18 cellular contexts compared by ENCODE assay signal in genomic region chr14:69318901-69319475, GRCh38. TPM values are rescaled to one million over a fixed set of nuclear protein-coding genes. Genes with fewer than 3 reads are reported as not detected.
DNase-seq lines count a peak whose midpoint lies in the region; ATAC-seq, FAIRE-seq and TF ChIP-seq lines count a peak whose summit lies in the region.
"Had no signal": no experiment of that assay in that cellular context is flagged by ENCODE, and none has a peak within 500 bp of the region (broad histone marks: within the 10 kb centered on the region; RNA-seq: fewer than 3 reads in every experiment).

No MANE protein-coding gene starts in this region.

- no peak for TF ChIP-seq CTCF in Peyer's patch (IDR thresholded peaks at IDR 0.05)
- TF ChIP-seq CTCF in kidney (IDR thresholded peaks at IDR 0.05; ENCODE audit: borderline replicate concordance, extremely low read depth, insufficient read depth): no peak

- no peak overlapping the region for H3K4me3 Mint-ChIP-seq in stimulated activated memory B cell treated with anti-CD40 and anti-IgM and Interleukin-4, amounts not matched to agents 10 μg/mL and 1 μg/mL and 100 μg/mL, for 72 hours
- H3K4me3 Mint-ChIP-seq: B cell; CD4-positive, alpha-beta T cell had no signal

- H3K36me3 ChIP-seq in Peyer's patch (no peaks in the 10 kb centered on the region), kidney (ENCODE audit: control insufficient read depth in 1 of 2, insufficient read depth in 2 of 2, low read length in 2 of 2) (no peaks in the 10 kb centered on the region)

- TF ChIP-seq POLR2A in Peyer's patch (IDR thresholded peaks at IDR 0.05): no peak

- no peaks in the 10 kb centered on the region for H3K4me1 ChIP-seq in Peyer's patch
- no peaks in the 10 kb centered on the region for H3K4me1 ChIP-seq in kidney (ENCODE audit: control insufficient read depth in 1 of 2, insufficient read depth in 1 of 2, low read depth in 1 of 2, low read length in 2 of 2)

- H3K9me3 ChIP-seq in Peyer's patch: no peaks in the 10 kb centered on the region
- H3K9me3 ChIP-seq in kidney (ENCODE audit: control insufficient read depth in 1 of 2, low read length in 2 of 2): no peaks in the 10 kb centered on the region

- no peaks in the 10 kb centered on the region for H3K36me3 Mint-ChIP-seq in stimulated activated memory B cell treated with anti-CD40 and anti-IgM and Interleukin-4, amounts not matched to agents 10 μg/mL and 1 μg/mL and 100 μg/mL, for 72 hours

- peak overlapping the region; percentile 47 for H3K27ac Mint-ChIP-seq in stimulated activated memory B cell treated with anti-CD40 and anti-IgM and Interleukin-4, amounts not matched to agents 10 μg/mL and 1 μg/mL and 100 μg/mL, for 72 hours
- H3K27ac Mint-ChIP-seq: CD4-positive, alpha-beta T cell had no signal

- no peak for FAIRE-seq in kidney (lab: Jason Lieb, UNC)
- FAIRE-seq: GM19239 had no signal

- H3K27me3 ChIP-seq in Peyer's patch: no peaks in the 10 kb centered on the region

- no peak for ATAC-seq in stimulated activated memory B cell treated with anti-CD40 and anti-IgM and Interleukin-4, amounts not matched to agents 10 μg/mL and 1 μg/mL and 100 μg/mL, for 72 hours
- no peak for ATAC-seq in HG03196 (IDR thresholded peaks at IDR 0.05; ENCODE audit: unreplicated experiment)
- ATAC-seq: Right ventricle myocardium inferior had no signal

- H3K27ac ChIP-seq in Peyer's patch (no peak overlapping the region), kidney (ENCODE audit: low read depth in 2 of 2, low read length in 2 of 2) (no peak overlapping the region)
- H3K27ac ChIP-seq: HL-60, SK-N-MC had no signal

- DNase-seq in GM03348 (ENCODE audit: low spot score): peak; percentile 2
- peak in 2 of 3 donors; percentile 17 to 24 for DNase-seq in Peyer's patch
- DNase-seq in kidney: peak; percentile 32
- no peak for DNase-seq in SK-N-DZ (ENCODE audit: low spot score)
- no peak for DNase-seq in GM19240 (ENCODE audit: insufficient read length, low spot score)
- DNase-seq: Calu3, NCI-H1417 treated with DMSO at 0.1 percent for 48 hours, NCI-H2029, NCI-H2171, NCI-H446 treated with DMSO at 0.1 percent for 48 hours had no signal

- H3K9me3 Mint-ChIP-seq in stimulated activated memory B cell treated with anti-CD40 and anti-IgM and Interleukin-4, amounts not matched to agents 10 μg/mL and 1 μg/mL and 100 μg/mL, for 72 hours: peaks cover 3% of the 10 kb centered on the region
- H3K9me3 Mint-ChIP-seq: CD4-positive, alpha-beta T cell had no signal

- intact Hi-C loops in kidney (cut with DNase I): no loop called here

- no peak overlapping the region for H3K4me3 ChIP-seq in Peyer's patch
- no peak overlapping the region for H3K4me3 ChIP-seq in kidney (ENCODE audit: low read length in 2 of 2)
- H3K4me3 ChIP-seq: SK-N-MC had no signal

- H3K27me3 Mint-ChIP-seq in stimulated activated memory B cell treated with anti-CD40 and anti-IgM and Interleukin-4, amounts not matched to agents 10 μg/mL and 1 μg/mL and 100 μg/mL, for 72 hours: peaks cover 8% of the 10 kb centered on the region
- H3K27me3 Mint-ChIP-seq: B cell; CD4-positive, alpha-beta T cell had no signal

- peaks cover 20% of the 10 kb centered on the region for H3K4me1 Mint-ChIP-seq in stimulated activated memory B cell treated with anti-CD40 and anti-IgM and Interleukin-4, amounts not matched to agents 10 μg/mL and 1 μg/mL and 100 μg/mL, for 72 hours

- no peak overlapping the region for H3K9ac ChIP-seq in kidney (ENCODE audit: low read length in 2 of 2)

RNA-seq across cellular contexts. Expression of gene GALNT16, which starts 59.0 kb away (rescaled TPM):
- 10 to 100 TPM in 2 of 4 donors, 1 to 10 TPM in 2; 4.4 to 47.9 (median 11.6) TPM for total RNA-seq in Peyer's patch
- 13.1 TPM for total RNA-seq in kidney
- 15.2 TPM for polyA plus RNA-seq in kidney (ENCODE audit: insufficient read depth, low read depth, low replicate concordance)
- 25.1 and 30.7 TPM in 2 replicates for polyA plus RNA-seq in SK-N-DZ (2014; cell fraction: cytosol; rRNA removed)
- polyA plus RNA-seq in SK-N-DZ (2014; cell fraction: nucleus; rRNA removed): 33.6 and 44.9 TPM in 2 replicates
- total RNA-seq: CD4-positive, alpha-beta T cell had no signal

Comparison
In these comparisons a context has a peak if more than half of its experiments do, and no peak if none do; other contexts are left out.
1. DNase-seq: peak in GM03348 (single experiment), Peyer's patch (2 of 3) and kidney (single experiment); none in SK-N-DZ (single experiment) and GM19240 (single experiment).